Comparison of ENCODE assay signal across 23 cellular contexts in the genomic region with DNA sequence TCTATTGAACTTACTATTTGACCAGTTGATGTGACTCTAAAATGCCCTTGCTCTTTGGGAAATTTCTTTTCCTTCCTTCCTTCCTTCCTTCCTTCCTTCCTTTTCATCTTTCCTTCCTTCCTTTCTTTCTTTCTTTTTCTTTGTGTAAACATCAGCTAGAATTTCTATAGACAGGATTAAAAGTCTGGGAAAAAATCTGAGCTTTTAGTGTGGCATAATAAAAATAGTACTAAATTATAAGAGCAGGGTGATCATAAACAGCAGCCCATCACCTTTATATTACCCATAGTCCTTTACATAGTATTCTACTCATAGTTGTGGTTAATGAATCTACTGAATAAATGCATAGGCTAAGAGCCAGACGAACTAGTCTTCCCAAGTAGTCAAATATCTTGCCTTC.
"Had no signal": no experiment of that assay in that cellular context is flagged by ENCODE, and none has a peak within 500 bp of the region (broad histone marks: within the 10 kb centered on the region; RNA-seq: fewer than 3 reads in every experiment).

No MANE protein-coding gene starts in this region.

- H3K36me3 ChIP-seq: colonic mucosa, esophagus muscularis mucosa, esophagus squamous epithelium, gastrocnemius medialis, gastroesophageal sphincter, heart left ventricle, heart right ventricle had no signal

- H3K9me3 ChIP-seq: colonic mucosa, esophagus muscularis mucosa, esophagus squamous epithelium, gastrocnemius medialis, heart right ventricle had no signal

- H3K27me3 ChIP-seq: colonic mucosa, dorsolateral prefrontal cortex, esophagus muscularis mucosa, esophagus squamous epithelium, foreskin keratinocyte, gastrocnemius medialis, gastroesophageal sphincter, heart left ventricle, heart right ventricle had no signal

- H3K4me1 ChIP-seq: colonic mucosa, esophagus muscularis mucosa, esophagus squamous epithelium, foreskin keratinocyte, gastrocnemius medialis, gastroesophageal sphincter, heart left ventricle, heart right ventricle had no signal

- DNase-seq: colonic mucosa; cortex of kidney; dermis blood vessel endothelial cell; dorsolateral prefrontal cortex; effector CD4-positive, alpha-beta T cell; effector CD8-positive, alpha-beta T cell; effector memory CD4-positive, alpha-beta T cell; effector memory CD8-positive, alpha-beta T cell; endodermal cell; erythroblast; esophagus squamous epithelium; foreskin fibroblast; foreskin keratinocyte; foreskin melanocyte; gastrocnemius medialis; glutamatergic neuron; head of caudate nucleus; heart left ventricle; heart right ventricle had no signal

- H3K27ac ChIP-seq: colonic mucosa, coronary artery, dorsolateral prefrontal cortex, epithelial cell of prostate, esophagus muscularis mucosa, esophagus squamous epithelium, foreskin keratinocyte, gastrocnemius medialis, gastroesophageal sphincter, heart left ventricle, heart right ventricle had no signal

- H3K4me3 ChIP-seq: colonic mucosa, coronary artery, dorsolateral prefrontal cortex, esophagus muscularis mucosa, esophagus squamous epithelium, gastrocnemius medialis, gastroesophageal sphincter, heart left ventricle, heart right ventricle had no signal
